ENCODE assay signal across 23 cellular contexts in genomic region chr4:126790633-126791032, GRCh38.
A peak's percentile ranks its signal among the peaks of the same experiment; 100 is the strongest.
DNase-seq lines count a peak whose midpoint lies in the region; ATAC-seq, FAIRE-seq and TF ChIP-seq lines count a peak whose summit lies in the region.
"Had no signal": no experiment of that assay in that cellular context is flagged by ENCODE, and none has a peak within 500 bp of the region (broad histone marks: within the 10 kb centered on the region; RNA-seq: fewer than 3 reads in every experiment).

No MANE protein-coding gene starts in this region.

- H2BK5ac ChIP-seq in mesenchymal stem cell (ENCODE audit: low read depth, low read length, poor library complexity, severe bottlenecking): no peak overlapping the region

- H2BK120ac ChIP-seq in mesenchymal stem cell (ENCODE audit: low read depth, low read length): no peak overlapping the region

- peak; percentile 24 for DNase-seq in AG08395 (ENCODE audit: low spot score)
- DNase-seq in GM23248: peak; percentile 15
- peak in 1 of 4 experiments; percentile 66 for DNase-seq in K562 (ENCODE audit: extremely low read depth in 1 of 4, low spot score in 3 of 4)
- peak; percentile 19 for DNase-seq in mesenchymal stem cell
- DNase-seq in left lung: no peak
- no peak for DNase-seq in kidney tubule cell (ENCODE audit: low spot score)
- DNase-seq in GM10266 (ENCODE audit: extremely low spot score): no peak
- DNase-seq: activated CD4-positive, alpha-beta T cell treated with anti-CD3 and anti-CD28 coated beads for 48 hours; activated naive CD4-positive, alpha-beta T cell treated with anti-CD3 and anti-CD28 coated beads for 36 hours; activated T-cell treated with anti-CD3 and anti-CD28 coated beads, Interleukin-2, amount 50 U/mL, for 48 hours; central memory CD4-positive, alpha-beta T cell; Kasumi-1; mesendoderm; naive thymus-derived CD4-positive, alpha-beta T cell; NCI-H1092; NCI-H2029; NCI-H82; pancreas; PC-3 had no signal

- no peak overlapping the region for H3K14ac ChIP-seq in mesenchymal stem cell (ENCODE audit: low read length in 2 of 2)

- in situ Hi-C loops in GM23248 (cut with MboI): no loop called here
- in situ Hi-C loops in K562 (cut with MboI): no loop called here

- no peak overlapping the region for H3K4ac ChIP-seq in mesenchymal stem cell (ENCODE audit: low read depth in 1 of 2, low read length in 2 of 2)

- intact Hi-C loops in K562 (cut with micrococcal nuclease) (loop anchor here (5.0 kb wide), 3 partner anchors 62 to 167 kb away; no protein-coding TSS in a partner anchor), left lung (cut with DNase I) (no loop called here)

- H2AFZ ChIP-seq in GM23248: peak overlapping the region; percentile 7; the same call in 1 of the 2 replicates
- H2AFZ ChIP-seq in K562 (ENCODE audit: low read depth, low read length): peak overlapping the region; percentile 30; the same call in 1 of the 2 replicates
- no peak overlapping the region for H2AFZ ChIP-seq in mesenchymal stem cell (ENCODE audit: low read depth, low read length)

- TF ChIP-seq RAD21 in K562 (CRISPR knock-in tag; conservative IDR thresholded peaks at IDR 0.05 in 1 of 2, IDR thresholded peaks at IDR 0.05 in 1 of 2): peak; percentile 26 to 62; a peak in 3 of 4 replicates

- no peak overlapping the region for H4K8ac ChIP-seq in mesenchymal stem cell (ENCODE audit: low read length)

- no peaks in the 10 kb centered on the region for H3K9me2 ChIP-seq in GM23248 (ENCODE audit: insufficient read depth)

- no peak overlapping the region for H2AK5ac ChIP-seq in mesenchymal stem cell (ENCODE audit: low read length, severe bottlenecking)

- no peaks in the 10 kb centered on the region for H3K79me1 ChIP-seq in mesenchymal stem cell (replicated peaks; ENCODE audit: low read length, poor library complexity, severe bottlenecking)

- no peak overlapping the region for H2BK15ac ChIP-seq in mesenchymal stem cell (ENCODE audit: low read depth, poor library complexity, severe bottlenecking)

- FAIRE-seq in K562 (lab: Jason Lieb, UNC): peak; percentile 73
- FAIRE-seq: GM12891, pancreas had no signal

- no peak overlapping the region for H3K27ac ChIP-seq in GM23248
- H3K27ac ChIP-seq in K562 (ENCODE audit: extremely low read depth, low read depth, low read length): peak overlapping the region; percentile 9
- H3K27ac ChIP-seq in mesenchymal stem cell (ENCODE audit: low read length, poor library complexity, severe bottlenecking): no peak overlapping the region
- no peak overlapping the region for H3K27ac ChIP-seq in left lung
- H3K27ac ChIP-seq: epithelial cell of prostate, pancreas had no signal

- H3K79me2 ChIP-seq in GM23248 (ENCODE audit: insufficient read depth): no peaks in the 10 kb centered on the region
- H3K79me2 ChIP-seq in K562 (ENCODE audit: control insufficient read depth, insufficient read depth, low read length): peaks cover 34% of the 10 kb centered on the region

- H3K4me1 ChIP-seq in GM23248 (ENCODE audit: insufficient read depth): peaks cover 8% of the 10 kb centered on the region; the same call in 1 of the 2 replicates
- H3K4me1 ChIP-seq in K562 (replicated peaks in 1 of 2; ENCODE audit: control insufficient read depth in 2 of 2, insufficient read depth in 2 of 2, low read length in 2 of 2): peaks cover 0 to 9% of the 10 kb centered on the region in 2 experiments; a peak in 2 of 5 replicates
- H3K4me1 ChIP-seq in mesenchymal stem cell (ENCODE audit: control insufficient read depth, insufficient read depth, low read depth, low read length): peaks cover 3% of the 10 kb centered on the region
- H3K4me1 ChIP-seq in left lung: no peaks in the 10 kb centered on the region
- H3K4me1 ChIP-seq: pancreas had no signal

- H3K27me3 ChIP-seq in GM23248 (replicated peaks; ENCODE audit: insufficient read depth) (no peaks in the 10 kb centered on the region), K562 (ENCODE audit: control insufficient read depth in 2 of 2, insufficient read depth in 2 of 2, low read length in 2 of 2) (no peaks in the 10 kb centered on the region), mesenchymal stem cell (ENCODE audit: control insufficient read depth in 1 of 2, insufficient read depth in 1 of 2, low read length in 2 of 2) (no peaks in the 10 kb centered on the region), left lung (no peaks in the 10 kb centered on the region)
- H3K27me3 ChIP-seq: pancreas had no signal

- CTCF ChIA-PET in K562 (lab: Yijun Ruan, JAX; ENCODE audit: low intra/inter-chr PET ratio): no interaction called here

- 95 to 100% methylated on average over 1 of the region's 1 CpG for WGBS in GM23248 (ENCODE audit: low coverage in 1 of 2, low lambda C conversion rate in 2 of 2, missing lambda C conversion rate in 2 of 2), 2 experiments
- 45% methylated on average over 1 of the region's 1 CpG for WGBS in K562 (ENCODE audit: insufficient coverage, low coverage, missing lambda C conversion rate)
- WGBS in mesenchymal stem cell: 100% methylated on average over 1 of the region's 1 CpG

- no peak overlapping the region for H4K91ac ChIP-seq in mesenchymal stem cell (ENCODE audit: low read length)

- peak; percentile 18 to 48 (median 19); a peak in 3 of 6 replicates for TF ChIP-seq CTCF in K562 (IDR thresholded peaks at IDR 0.05 in 2 of 3, conservative IDR thresholded peaks at IDR 0.05 in 1 of 3; ENCODE audit: insufficient read depth in 2 of 3, low read depth in 1 of 3, low read length in 3 of 3)
- no peak for TF ChIP-seq CTCF in left lung (IDR thresholded peaks at IDR 0.05)
- no peak for TF ChIP-seq CTCF in GM10266 (IDR thresholded peaks at IDR 0.05; ENCODE audit: control insufficient read depth, insufficient read depth, low read depth, missing control alignments)

- no peaks in the 10 kb centered on the region for H3F3A ChIP-seq in GM23248 (ENCODE audit: insufficient read depth)

- no peak overlapping the region for H2BK12ac ChIP-seq in mesenchymal stem cell (ENCODE audit: low read length in 2 of 2)

- no peaks in the 10 kb centered on the region for H3K9me3 ChIP-seq in GM23248 (ENCODE audit: low read depth)
- H3K9me3 ChIP-seq in K562 (replicated peaks; ENCODE audit: control insufficient read depth, insufficient read depth, low read depth, low read length): no peaks in the 10 kb centered on the region
- H3K9me3 ChIP-seq in mesenchymal stem cell (ENCODE audit: control insufficient read depth, low read length): no peaks in the 10 kb centered on the region
- no peaks in the 10 kb centered on the region for H3K9me3 ChIP-seq in left lung
- H3K9me3 ChIP-seq: pancreas had no signal

- H3K9me1 ChIP-seq in K562 (ENCODE audit: control insufficient read depth, insufficient read depth, low read length): no peaks in the 10 kb centered on the region

- no peak overlapping the region for H3K4me2 ChIP-seq in GM23248 (ENCODE audit: unreplicated experiment)
- H3K4me2 ChIP-seq in K562 (ENCODE audit: insufficient read depth, low read length): no peak overlapping the region; the same call in 1 of the 2 replicates
- no peak overlapping the region for H3K4me2 ChIP-seq in mesenchymal stem cell (ENCODE audit: low read length, poor library complexity, severe bottlenecking)

- H3K9ac ChIP-seq in GM23248: no peak overlapping the region
- H3K9ac ChIP-seq in K562 (ENCODE audit: insufficient read depth in 1 of 2, low read depth in 2 of 2, low read length in 2 of 2): peak overlapping the region in 1 of 2 experiments; percentile 0; a peak in 1 of 4 replicates
- H3K9ac ChIP-seq in mesenchymal stem cell (ENCODE audit: low read length): no peak overlapping the region

- no TSS peak for BruUV-seq in K562 (replicated peaks; lab: Mats Ljungman, UMichigan)

- POLR2A ChIA-PET in K562 (lab: Yijun Ruan, JAX): interaction anchor here (0.7 to 2.4 kb wide), 3 partner anchors 11 to 165 kb away, joined by 3 to 11 read pairs (median 6); no protein-coding TSS in a partner anchor

- no peak for TF ChIP-seq POLR2A in K562 (conservative IDR thresholded peaks at IDR 0.05)

- peak; percentile 89 for ATAC-seq in K562
- ATAC-seq in left lung: no peak
- no peak for ATAC-seq in HG02840 (IDR thresholded peaks at IDR 0.05; ENCODE audit: low FRiP score, unreplicated experiment)
- ATAC-seq: naive thymus-derived CD4-positive, alpha-beta T cell; pancreas; PC-3; sciatic nerve had no signal

- H3K18ac ChIP-seq in mesenchymal stem cell (ENCODE audit: low read depth in 1 of 2, low read length in 2 of 2): no peak overlapping the region

- no peaks in the 10 kb centered on the region for H4K20me1 ChIP-seq in GM23248 (ENCODE audit: insufficient read depth)
- H4K20me1 ChIP-seq in K562 (replicated peaks; ENCODE audit: control insufficient read depth, insufficient read depth, low read length): no peaks in the 10 kb centered on the region

- TF ChIP-seq EP300 in K562 (IDR thresholded peaks at IDR 0.05; ENCODE audit: low read length): 0 out of 2 replicates have a peak, but pooled peaks have one; percentile 27

- H3K4me3 ChIP-seq in GM23248 (no peak overlapping the region), K562 (no peak overlapping the region), mesenchymal stem cell (ENCODE audit: insufficient read depth in 1 of 2, low read depth in 1 of 2, low read length in 2 of 2) (no peak overlapping the region), left lung (no peak overlapping the region)
- H3K4me3 ChIP-seq: pancreas had no signal

- H3K36me3 ChIP-seq in GM23248 (ENCODE audit: low read depth): no peaks in the 10 kb centered on the region
- peaks cover 5% of the 10 kb centered on the region for H3K36me3 ChIP-seq in K562 (ENCODE audit: control insufficient read depth, insufficient read depth, low read length)
- H3K36me3 ChIP-seq in mesenchymal stem cell (ENCODE audit: control insufficient read depth in 1 of 2, insufficient read depth in 2 of 2, low read depth in 1 of 2, low read length in 2 of 2): no peaks in the 10 kb centered on the region
- no peaks in the 10 kb centered on the region for H3K36me3 ChIP-seq in left lung
- H3K36me3 ChIP-seq: pancreas had no signal

- H3K23ac ChIP-seq in mesenchymal stem cell (ENCODE audit: low read length in 2 of 2): no peak overlapping the region

TF ChIP-seq in K562, 482 proteins besides CTCF, POLR2A, EP300 and RAD21 (continues in another document):
- TF ChIP-seq CEBPB (tag; IDR thresholded peaks at IDR 0.05) (peak; percentile 69), BRF1 (IDR thresholded peaks at IDR 0.05; ENCODE audit: borderline replicate concordance, extremely low read depth, insufficient read length) (no peak), ZNF23 (CRISPR knock-in tag; IDR thresholded peaks at IDR 0.05) (no peak), RCOR1 (IDR thresholded peaks at IDR 0.05; ENCODE audit: borderline replicate concordance in 1 of 2, low read depth in 2 of 2, low read length in 2 of 2) (0 out of 4 replicates have a peak, but pooled peaks of 1 of the 2 experiments have one; percentile 8), SREBF2 (CRISPR knock-in tag; IDR thresholded peaks at IDR 0.05) (no peak), NBN (IDR thresholded peaks at IDR 0.05; ENCODE audit: low read depth) (no peak), ARHGAP35 (IDR thresholded peaks at IDR 0.05; ENCODE audit: partially characterized antibody) (no peak), TAF9B (IDR thresholded peaks at IDR 0.05; ENCODE audit: partially characterized antibody) (no peak)

Comparison
In these comparisons a context has a peak if more than half of its experiments do, and no peak if none do; other contexts are left out.
1. DNase-seq: peak in AG08395 (single experiment), GM23248 (single experiment) and mesenchymal stem cell (single experiment); none in left lung (0 of 2), kidney tubule cell (single experiment) and GM10266 (single experiment).
2. CTCF ChIP-seq: peak in K562 (3 of 3); none in left lung (0 of 2) and GM10266 (single experiment).